In genomic region chr14:103563089-103563620, GRCh38 we compare ENCODE assay signal across 7 cellular contexts. TPM values are rescaled to one million over a fixed set of nuclear protein-coding genes. Genes with fewer than 3 reads are reported as not detected.
DNase-seq lines count a peak whose midpoint lies in the region; ATAC-seq and TF ChIP-seq lines count a peak whose summit lies in the region.

No MANE protein-coding gene starts in this region.

- H3K4me3 ChIP-seq in liver (ENCODE audit: low read depth in 1 of 3, low read length in 3 of 3) (peak overlapping the region; percentile 82 to 98 (median 98)), tibial nerve (peak overlapping the region; percentile 91 to 99 (median 95))

- H3K9me3 ChIP-seq in liver (ENCODE audit: control insufficient read depth in 4 of 4, low read length in 3 of 4) = no peaks in the 10 kb centered on the region
- no peaks in the 10 kb centered on the region for H3K9me3 ChIP-seq in tibial nerve

- peaks cover 77% of the 10 kb centered on the region for H3K4me1 Mint-ChIP-seq in brain

- peak overlapping the region; percentile 23 to 73 for H3K9ac ChIP-seq in liver (ENCODE audit: low read depth in 1 of 2, low read length in 2 of 2)

- TF ChIP-seq CTCF in brain (conservative IDR thresholded peaks at IDR 0.05) (no peak), liver (IDR thresholded peaks at IDR 0.05; ENCODE audit: low read depth, low read length, missing input control) (no peak), tibial nerve (IDR thresholded peaks at IDR 0.05) (no peak)

- H3K27ac ChIP-seq in liver (ENCODE audit: low read depth in 1 of 2, low read length in 2 of 2) (peak overlapping the region; percentile 88 to 94), tibial nerve (peak overlapping the region; percentile 83 to 95 (median 92))

- H3K4me1 ChIP-seq in liver (ENCODE audit: control insufficient read depth in 4 of 4, insufficient read depth in 4 of 4, low read length in 3 of 4) (peaks cover 2 to 50% (median 39%) of the 10 kb centered on the region in 4 donors), tibial nerve (peaks cover 4 to 78% (median 40%) of the 10 kb centered on the region in 4 donors)

- H3K9me3 Mint-ChIP-seq in brain = peaks cover 0 to 4% (median 0%) of the 10 kb centered on the region in 5 experiments

- TF ChIP-seq POLR2A in tibial nerve (IDR thresholded peaks at IDR 0.05) = no peak

- H3K36me3 Mint-ChIP-seq in brain = peaks cover 23% of the 10 kb centered on the region

- DNase-seq in NCI-H345 (lab: John Stamatoyannopoulos, UW) (peak; percentile 74), tibial nerve (ENCODE audit: low spot score in 2 of 2) (no peak), glomerular visceral epithelial cell (ENCODE audit: extremely low spot score) (no peak)

- no peaks in the 10 kb centered on the region for H3K27me3 ChIP-seq in liver (ENCODE audit: control insufficient read depth in 4 of 4, insufficient read depth in 4 of 4, low read length in 3 of 4)
- H3K27me3 ChIP-seq in tibial nerve = no peaks in the 10 kb centered on the region

- under 1% methylated on average over 35 of the region's 35 CpGs for WGBS in liver
- WGBS in tibial nerve, 2 donors = 0 to 1% methylated on average over 26 to 35 of the region's 35 CpGs

- TF ChIP-seq EP300 in tibial nerve (IDR thresholded peaks at IDR 0.05) = no peak

- H3K36me3 ChIP-seq in liver (ENCODE audit: control insufficient read depth in 4 of 4, insufficient read depth in 3 of 4, low read depth in 1 of 4, low read length in 3 of 4) (peaks cover 3 to 15% (median 6%) of the 10 kb centered on the region in 4 donors), tibial nerve (peaks cover 0 to 17% (median 0%) of the 10 kb centered on the region in 3 donors)

- TF ChIP-seq RAD21 in liver (IDR thresholded peaks at IDR 0.05) = no peak

- peaks cover 4% of the 10 kb centered on the region for H3K27me3 Mint-ChIP-seq in brain

- peak overlapping the region; percentile 93 to 96 (median 93) for H3K27ac Mint-ChIP-seq in brain

- ATAC-seq in GM18870 (IDR thresholded peaks at IDR 0.05; ENCODE audit: unreplicated experiment) (peak; percentile 32), HG02642 (IDR thresholded peaks at IDR 0.05; ENCODE audit: poor library complexity, unreplicated experiment) (peak; percentile 32)

- peak overlapping the region; percentile 94 to 98 (median 96) for H3K4me3 Mint-ChIP-seq in brain

TF ChIP-seq in liver, 16 proteins besides CTCF, POLR2A, EP300 and RAD21:
- no peak for TF ChIP-seq ATF3 (IDR thresholded peaks at IDR 0.05)
- no peak for TF ChIP-seq TAF1 (conservative IDR thresholded peaks at IDR 0.05)
- no peak for TF ChIP-seq JUND (IDR thresholded peaks at IDR 0.05)
- no peak for TF ChIP-seq FOXA1 (IDR thresholded peaks at IDR 0.05)
- no peak for TF ChIP-seq ZBTB33 (IDR thresholded peaks at IDR 0.05)
- TF ChIP-seq RXRA (IDR thresholded peaks at IDR 0.05) = no peak
- no peak for TF ChIP-seq HNF4G (IDR thresholded peaks at IDR 0.05)
- no peak for TF ChIP-seq MAX (IDR thresholded peaks at IDR 0.05)
- TF ChIP-seq REST (IDR thresholded peaks at IDR 0.05) = no peak
- no peak for TF ChIP-seq FOXA2 (IDR thresholded peaks at IDR 0.05)
- TF ChIP-seq EGR1 (IDR thresholded peaks at IDR 0.05; ENCODE audit: low read depth in 2 of 2) = no peak
- no peak for TF ChIP-seq NR2F2 (IDR thresholded peaks at IDR 0.05)
- TF ChIP-seq GABPA (IDR thresholded peaks at IDR 0.05 in 1 of 2, conservative IDR thresholded peaks at IDR 0.05 in 1 of 2) = no peak
- TF ChIP-seq SP1 (IDR thresholded peaks at IDR 0.05) = no peak
- TF ChIP-seq YY1 (IDR thresholded peaks at IDR 0.05) = no peak
- no peak for TF ChIP-seq HNF4A (conservative IDR thresholded peaks at IDR 0.05)

RNA-seq across cellular contexts. Expression of gene COA8, which starts 0.4 kb away (rescaled TPM):
- polyA plus RNA-seq in brain (ENCODE audit: insufficient read depth, low read depth, low replicate concordance) (83.6 TPM), liver (10 to 100 TPM; 23.8 to 35.5 TPM)
- total RNA-seq in liver (10 to 100 TPM in 1 of 2 donors, 1 to 10 TPM in 1; 8.3 to 10.3 TPM), tibial nerve (10 to 100 TPM in 3 of 4 donors, 1 to 10 TPM in 1; 7.2 to 31.6 (median 12.3) TPM)

RNA-seq across cellular contexts. Expression of gene BAG5, which starts 0.7 kb away (rescaled TPM):
- polyA plus RNA-seq in brain (ENCODE audit: insufficient read depth, low read depth, low replicate concordance) (19.6 TPM), liver (1 to 10 TPM; 5.4 to 5.6 TPM)
- total RNA-seq in liver (10 to 100 TPM; 12.0 to 12.5 TPM), tibial nerve (10 to 100 TPM; 26.1 to 36.5 (median 31.7) TPM)

RNA-seq across cellular contexts. Expression of gene TRMT61A, which starts 34.2 kb away (rescaled TPM):
- polyA plus RNA-seq in brain (ENCODE audit: insufficient read depth, low read depth, low replicate concordance) = 17.1 TPM
- 1 to 10 TPM; 5.1 to 7.9 TPM for total RNA-seq in liver
- polyA plus RNA-seq in liver = 1 to 10 TPM; 4.1 to 8.0 TPM
- total RNA-seq in tibial nerve = 10 to 100 TPM; 17.9 to 32.4 (median 22.4) TPM

RNA-seq across cellular contexts. Expression of gene CKB, which starts 40.5 kb away (rescaled TPM):
- 2,462 TPM for polyA plus RNA-seq in brain (ENCODE audit: insufficient read depth, low read depth, low replicate concordance)
- 10 to 100 TPM in 1 of 2 donors, 1 to 10 TPM in 1; 9.0 to 26.6 TPM for total RNA-seq in liver
- 10 to 100 TPM; 14.3 to 32.9 TPM for polyA plus RNA-seq in liver
- total RNA-seq in tibial nerve = 100 to 1,000 TPM in 3 of 4 donors, 10 to 100 TPM in 1; 75.6 to 249 (median 141) TPM
